Comparison of ENCODE assay signal across 21 cellular contexts in the genomic region with DNA sequence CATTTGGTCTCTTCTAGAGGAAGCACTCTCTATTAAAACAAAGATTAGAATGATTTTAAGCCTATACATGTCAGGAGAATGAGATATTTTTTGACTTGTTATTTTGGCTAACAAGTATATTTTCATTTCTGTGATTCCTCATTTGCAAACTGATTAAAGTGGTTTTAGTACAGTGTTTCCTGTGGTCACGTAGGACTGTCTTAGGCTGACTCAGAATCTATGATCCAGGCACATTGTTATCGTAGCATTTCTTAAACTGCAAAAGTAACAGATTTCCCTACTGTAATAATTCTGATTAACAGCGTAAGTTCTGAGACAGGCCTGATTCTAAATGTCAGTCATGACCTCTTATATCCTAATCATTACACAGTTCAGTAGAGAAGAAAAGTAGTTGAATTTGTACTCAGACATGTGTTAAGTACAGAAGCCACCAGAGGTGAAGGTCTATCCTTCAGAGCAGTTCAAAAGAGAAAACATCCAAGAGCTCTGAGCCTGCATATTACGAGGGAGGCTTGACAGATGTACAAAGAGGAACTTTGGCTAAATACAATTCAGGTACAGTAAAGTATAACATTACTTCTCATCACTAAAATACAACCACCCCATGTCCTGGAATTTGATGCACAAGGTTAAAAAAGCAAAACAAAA.
"Had no signal": no experiment of that assay in that cellular context is flagged by ENCODE, and none has a peak within 500 bp of the region (broad histone marks: within the 10 kb centered on the region; RNA-seq: fewer than 3 reads in every experiment).

No MANE protein-coding gene starts in this region.

- H3K36me3 ChIP-seq: heart right ventricle, right atrium auricular region, sigmoid colon, thoracic aorta, transverse colon had no signal

- H3K27ac ChIP-seq: coronary artery, heart right ventricle, right atrium auricular region, sigmoid colon, skin epidermis, thoracic aorta, transverse colon had no signal

- DNase-seq: effector CD4-positive, alpha-beta T cell; endodermal cell; foreskin melanocyte; heart right ventricle; hypothalamus; kidney glomerular epithelial cell; mammary epithelial cell; naive thymus-derived CD4-positive, alpha-beta T cell; posterior cingulate gyrus; sigmoid colon; stimulated activated CD4-positive, alpha-beta T cell treated with anti-CD3 and anti-CD28 coated beads, Interleukin-2, amount 100 ng/mL, for 24 hours; stimulated activated CD4-positive, alpha-beta T cell treated with anti-CD3 and anti-CD28 coated beads, Interleukin-4, amount 100 ng/mL, for 4 hours; stimulated activated naive B cell treated with anti-CD40 and anti-IgM and Interleukin-4, amounts not matched to agents 10 μg/mL and 1 μg/mL and 100 μg/mL, for 72 hours; stimulated activated naive CD8-positive, alpha-beta T cell treated with anti-CD3 and anti-CD28 coated beads, Interleukin-15, amount 100 ng/mL, for 72 hours; transverse colon had no signal

- ATAC-seq: heart right ventricle; left lobe of liver; naive thymus-derived CD4-positive, alpha-beta T cell; stimulated activated naive B cell treated with anti-CD40 and anti-IgM and Interleukin-4, amounts not matched to agents 10 μg/mL and 1 μg/mL and 100 μg/mL, for 72 hours; stimulated activated naive CD8-positive, alpha-beta T cell treated with anti-CD3 and anti-CD28 coated beads, Interleukin-15, amount 100 ng/mL, for 72 hours had no signal

- H3K4me1 ChIP-seq: heart right ventricle, right atrium auricular region, sigmoid colon, transverse colon had no signal

- H3K9me3 ChIP-seq: heart right ventricle, right atrium auricular region, sigmoid colon, thoracic aorta, transverse colon had no signal

- H3K27me3 ChIP-seq: heart right ventricle, right atrium auricular region, sigmoid colon, transverse colon had no signal

- FAIRE-seq: islet of Langerhans had no signal

- H3K4me3 ChIP-seq: coronary artery, heart right ventricle, right atrium auricular region, sigmoid colon, skin epidermis, thoracic aorta, transverse colon had no signal
